In genomic region chr12:11642785-11643184, GRCh38 we compare ENCODE assay signal across 38 cellular contexts.
"Had no signal": no experiment of that assay in that cellular context is flagged by ENCODE, and none has a peak within 500 bp of the region (broad histone marks: within the 10 kb centered on the region; RNA-seq: fewer than 3 reads in every experiment).

No MANE protein-coding gene starts in this region.

- DNase-seq: activated effector memory CD4-positive, alpha-beta T cell treated with anti-CD3 and anti-CD28 coated beads, Interleukin-2, amount 50 U/mL, for 16 hours; activated effector memory CD4-positive, alpha-beta T cell treated with Interleukin-2 at 50 U/mL for 16 hours; activated gamma-delta T cell; activated gamma-delta T cell treated with Interleukin-2 at 50 U/mL for 16 hours; activated naive CD4-positive, alpha-beta T cell; activated naive CD4-positive, alpha-beta T cell treated with anti-CD3 and anti-CD28 coated beads for 36 hours; activated naive CD4-positive, alpha-beta T cell treated with anti-CD3 and anti-CD28 coated beads, Interleukin-2, amount 10 ng/mL, durations not matched to agents 7 days and 5 days; activated naive CD4-positive, alpha-beta T cell treated with anti-CD3 and anti-CD28 coated beads, Interleukin-2, amount 50 U/mL, for 16 hours; activated naive CD4-positive, alpha-beta T cell treated with Interleukin-2 at 50 U/mL for 16 hours; activated naive CD8-positive, alpha-beta T cell treated with anti-CD3 and anti-CD28 coated beads for 36 hours; activated naive CD8-positive, alpha-beta T cell treated with anti-CD3 and anti-CD28 coated beads, Interleukin-2, amount 10 ng/mL, durations not matched to agents 7 days and 5 days; activated naive CD8-positive, alpha-beta T cell treated with anti-CD3 and anti-CD28 coated beads, Interleukin-2, amount 50 U/mL, for 24 hours; activated T-cell treated with anti-CD3 and anti-CD28 coated beads, Interleukin-2, amount 50 U/mL, for 1 hour; activated T-cell treated with anti-CD3 and anti-CD28 coated beads, Interleukin-2, amount 50 U/mL, for 24 hours; activated T-cell treated with anti-CD3 and anti-CD28 coated beads, Interleukin-2, amount 50 U/mL, for 4 hours; activated T-cell treated with anti-CD3 and anti-CD28 coated beads, Interleukin-2, amount 50 U/mL, for 48 hours; activated T-cell treated with anti-CD3 and anti-CD28 coated beads, Interleukin-2, amount 50 U/mL, for 72 hours; adrenal gland; amniotic stem cell; amygdala; anterior cingulate cortex; aorta; body of pancreas; brain microvascular endothelial cell; caudate nucleus; central memory CD4-positive, alpha-beta T cell; cerebellar nuclear complex had no signal

- H3K9me3 ChIP-seq: adrenal gland, ascending aorta, body of pancreas, breast epithelium had no signal

- ATAC-seq: activated naive CD4-positive, alpha-beta T cell treated with anti-CD3 and anti-CD28 coated beads, Interleukin-2, amount 50 U/mL, for 72 hours; activated naive CD8-positive, alpha-beta T cell treated with anti-CD3 and anti-CD28 coated beads, Interleukin-2, amount 50 U/mL, for 24 hours; activated T-cell treated with anti-CD3 and anti-CD28 coated beads, Interleukin-2, amount 50 U/mL, for 4 hours; activated T-cell treated with anti-CD3 and anti-CD28 coated beads, Interleukin-2, amount 50 U/mL, for 72 hours; activated T-helper 17 cell treated with anti-CD3 and anti-CD28 coated beads, Interleukin-2, amount 50 U/mL, for 72 hours; body of pancreas had no signal

- H3K27me3 Mint-ChIP-seq: activated naive CD4-positive, alpha-beta T cell treated with anti-CD3 and anti-CD28 coated beads, Interleukin-2, amount 50 U/mL, for 24 hours; activated naive CD8-positive, alpha-beta T cell; activated naive CD8-positive, alpha-beta T cell treated with anti-CD3 and anti-CD28 coated beads for 36 hours; activated naive CD8-positive, alpha-beta T cell treated with anti-CD3 and anti-CD28 coated beads, Interleukin-2, amount 10 ng/mL, durations not matched to agents 7 days and 5 days; activated T-cell treated with anti-CD3 and anti-CD28 coated beads, Interleukin-2, amount 50 U/mL, for 24 hours; activated T-helper 17 cell treated with anti-CD3 and anti-CD28 coated beads, Interleukin-2, amount 50 U/mL, for 72 hours; central memory CD8-positive, alpha-beta T cell had no signal

- H3K4me1 ChIP-seq: adrenal gland, ascending aorta, body of pancreas, breast epithelium had no signal

- H3K4me3 Mint-ChIP-seq: activated naive CD4-positive, alpha-beta T cell treated with anti-CD3 and anti-CD28 coated beads for 36 hours; activated naive CD4-positive, alpha-beta T cell treated with anti-CD3 and anti-CD28 coated beads, Interleukin-2, amount 10 ng/mL, durations not matched to agents 7 days and 5 days; activated naive CD4-positive, alpha-beta T cell treated with anti-CD3 and anti-CD28 coated beads, Interleukin-2, amount 50 U/mL, for 24 hours; activated naive CD8-positive, alpha-beta T cell; activated naive CD8-positive, alpha-beta T cell treated with anti-CD3 and anti-CD28 coated beads for 36 hours; activated naive CD8-positive, alpha-beta T cell treated with anti-CD3 and anti-CD28 coated beads, Interleukin-2, amount 10 ng/mL, durations not matched to agents 7 days and 5 days; activated naive CD8-positive, alpha-beta T cell treated with anti-CD3 and anti-CD28 coated beads, Interleukin-2, amount 50 U/mL, for 24 hours; activated T-cell treated with anti-CD3 and anti-CD28 coated beads, Interleukin-2, amount 50 U/mL, for 24 hours; activated T-cell treated with anti-CD3 and anti-CD28 coated beads, Interleukin-2, amount 50 U/mL, for 4 hours; activated T-cell treated with anti-CD3 and anti-CD28 coated beads, Interleukin-2, amount 50 U/mL, for 72 hours; activated T-helper 1 cell treated with anti-CD3 and anti-CD28 coated beads, Interleukin-12 subunit alpha, Interleukin-12 subunit beta, Interleukin-2, Interleukin-4 antibody, amounts not matched to agents 30 ng/mL and 10 ng/mL and 1 ng/mL, durations not matched to agents 14 hours and 24 hours and 36 hours; activated T-helper 17 cell treated with anti-CD3 and anti-CD28 coated beads, Interleukin-2, amount 50 U/mL, for 72 hours; central memory CD8-positive, alpha-beta T cell had no signal

- H3K36me3 Mint-ChIP-seq: activated naive CD4-positive, alpha-beta T cell treated with anti-CD3 and anti-CD28 coated beads, Interleukin-2, amount 10 ng/mL, durations not matched to agents 7 days and 5 days; activated naive CD4-positive, alpha-beta T cell treated with anti-CD3 and anti-CD28 coated beads, Interleukin-2, amount 50 U/mL, for 24 hours; activated naive CD8-positive, alpha-beta T cell; activated naive CD8-positive, alpha-beta T cell treated with anti-CD3 and anti-CD28 coated beads for 36 hours; brain had no signal

- H3K4me1 Mint-ChIP-seq: activated naive CD4-positive, alpha-beta T cell treated with anti-CD3 and anti-CD28 coated beads, Interleukin-2, amount 10 ng/mL, durations not matched to agents 7 days and 5 days; activated naive CD8-positive, alpha-beta T cell treated with anti-CD3 and anti-CD28 coated beads, Interleukin-2, amount 10 ng/mL, durations not matched to agents 7 days and 5 days; activated T-helper 17 cell treated with anti-CD3 and anti-CD28 coated beads, Interleukin-2, amount 50 U/mL, for 72 hours; brain; central memory CD8-positive, alpha-beta T cell had no signal

- H3K4me3 ChIP-seq: adrenal gland, ascending aorta, body of pancreas, breast epithelium, cardiac muscle cell had no signal

- H3K27ac Mint-ChIP-seq: activated naive CD4-positive, alpha-beta T cell treated with anti-CD3 and anti-CD28 coated beads for 36 hours; activated naive CD4-positive, alpha-beta T cell treated with anti-CD3 and anti-CD28 coated beads, Interleukin-2, amount 10 ng/mL, durations not matched to agents 7 days and 5 days; activated naive CD4-positive, alpha-beta T cell treated with anti-CD3 and anti-CD28 coated beads, Interleukin-2, amount 50 U/mL, for 24 hours; activated naive CD4-positive, alpha-beta T cell treated with anti-CD3 and anti-CD28 coated beads, Interleukin-2, amount 50 U/mL, for 72 hours; activated naive CD8-positive, alpha-beta T cell; activated naive CD8-positive, alpha-beta T cell treated with anti-CD3 and anti-CD28 coated beads for 36 hours; activated naive CD8-positive, alpha-beta T cell treated with anti-CD3 and anti-CD28 coated beads, Interleukin-2, amount 10 ng/mL, durations not matched to agents 7 days and 5 days; activated naive CD8-positive, alpha-beta T cell treated with anti-CD3 and anti-CD28 coated beads, Interleukin-2, amount 50 U/mL, for 24 hours; activated T-cell treated with anti-CD3 and anti-CD28 coated beads, Interleukin-2, amount 50 U/mL, for 24 hours; activated T-cell treated with anti-CD3 and anti-CD28 coated beads, Interleukin-2, amount 50 U/mL, for 72 hours; activated T-helper 1 cell treated with anti-CD3 and anti-CD28 coated beads, Interleukin-12 subunit alpha, Interleukin-12 subunit beta, Interleukin-2, Interleukin-4 antibody, amounts not matched to agents 30 ng/mL and 10 ng/mL and 1 ng/mL, durations not matched to agents 14 hours and 24 hours and 36 hours; activated T-helper 17 cell treated with anti-CD3 and anti-CD28 coated beads, Interleukin-2, amount 50 U/mL, for 72 hours; activated T-helper 2 cell treated with anti-CD3 and anti-CD28 coated beads, Interferon-gamma antibody, Interleukin-2, Interleukin-4, amounts not matched to agents 10 μg/mL and 5 μg/mL and 100 μg/mL, durations not matched to agents 14 hours and 24 hours and 36 hours had no signal

- H3K36me3 ChIP-seq: adrenal gland, ascending aorta, brain microvascular endothelial cell, breast epithelium, cardiac muscle cell had no signal
